ENCODE assay signal across 11 cellular contexts in genomic region chr14:103273847-103274615, GRCh38.
DNase-seq lines count a peak whose midpoint lies in the region; ATAC-seq, FAIRE-seq and TF ChIP-seq lines count a peak whose summit lies in the region.
"Had no signal": no experiment of that assay in that cellular context is flagged by ENCODE, and none has a peak within 500 bp of the region (broad histone marks: within the 10 kb centered on the region; RNA-seq: fewer than 3 reads in every experiment).

No MANE protein-coding gene starts in this region.

- TF ChIP-seq RAD21 in H1 (IDR thresholded peaks at IDR 0.05 in 1 of 2, conservative IDR thresholded peaks at IDR 0.05 in 1 of 2; ENCODE audit: low read depth in 2 of 2, low read length in 2 of 2) = no peak

- no peak overlapping the region for H3K23ac ChIP-seq in H1 (ENCODE audit: insufficient read length)

- no peak for TF ChIP-seq POLR2A in H1 (IDR thresholded peaks at IDR 0.05; ENCODE audit: control extremely low read depth in 1 of 2, low read depth in 2 of 2, low read length in 2 of 2)
- no peak for TF ChIP-seq POLR2A in gastrocnemius medialis (IDR thresholded peaks at IDR 0.05)

- no peak overlapping the region for H2BK15ac ChIP-seq in H1 (ENCODE audit: low read length)

- H4K5ac ChIP-seq in H1 (ENCODE audit: insufficient read length, low read depth, low read length) = no peak overlapping the region

- no peak overlapping the region for H4K91ac ChIP-seq in H1 (replicated peaks; ENCODE audit: insufficient read length, low read length)

- no peaks in the 10 kb centered on the region for H3K4me1 ChIP-seq in GM23338 (ENCODE audit: insufficient read depth)
- H3K4me1 ChIP-seq in H1 (replicated peaks in 1 of 4; ENCODE audit: control insufficient read depth in 3 of 4, insufficient read depth in 4 of 4, low read length in 3 of 4) = no peaks in the 10 kb centered on the region; a peak in 2 of 7 replicates
- peaks cover 19% of the 10 kb centered on the region for H3K4me1 ChIP-seq in lower lobe of right lung
- peaks cover 7 to 14% of the 10 kb centered on the region in 2 donors for H3K4me1 ChIP-seq in gastrocnemius medialis

- no peaks in the 10 kb centered on the region; the same call in 2 of the 3 replicates for H3K4me1 Mint-ChIP-seq in GM23338
- peaks cover 2% of the 10 kb centered on the region for H3K4me1 Mint-ChIP-seq in activated CD8-positive, alpha-beta memory T cell treated with anti-CD3 and anti-CD28 coated beads, Interleukin-2, amount 10 ng/mL, durations not matched to agents 7 days and 5 days

- H3K4me2 ChIP-seq in GM23338 (peak overlapping the region; percentile 84), H1 (ENCODE audit: insufficient read depth in 1 of 2, low read depth in 2 of 2, low read length in 2 of 2) (peak overlapping the region; percentile 6 to 52; a peak in 1 of 4 replicates)

- no peaks in the 10 kb centered on the region for H3K9me2 ChIP-seq in GM23338 (ENCODE audit: insufficient read depth)

- 92% methylated on average over 53 of the region's 72 CpGs; no CpG with 5 or more reads in 1 of the 2 experiments for WGBS in H1 (ENCODE audit: extremely low coverage in 1 of 2, insufficient coverage in 1 of 2, insufficient read length in 1 of 2, insufficient replicate concordance in 2 of 2, low coverage in 1 of 2, low lambda C conversion rate in 2 of 2, missing lambda C conversion rate in 1 of 2), 2 experiments

- peaks cover 12% of the 10 kb centered on the region; the same call in 2 of the 3 replicates for H3K36me3 Mint-ChIP-seq in GM23338 (ENCODE audit: low read depth)
- H3K36me3 Mint-ChIP-seq in activated CD8-positive, alpha-beta memory T cell treated with anti-CD3 and anti-CD28 coated beads, Interleukin-2, amount 10 ng/mL, durations not matched to agents 7 days and 5 days = peaks cover 2% of the 10 kb centered on the region
- H3K36me3 Mint-ChIP-seq: activated naive CD8-positive, alpha-beta T cell had no signal

- FAIRE-seq in H1 (lab: Jason Lieb, UNC) = no peak

- H3K56ac ChIP-seq in H1 (replicated peaks; ENCODE audit: insufficient read length, low read depth, low read length) = no peak overlapping the region

- no peak overlapping the region for H3K14ac ChIP-seq in H1 (ENCODE audit: insufficient read length)

- peak; percentile 53 for ATAC-seq in GM23338
- peak; percentile 33 to 45 for ATAC-seq in lower lobe of right lung
- no peak for ATAC-seq in gastrocnemius medialis
- no peak for ATAC-seq in activated CD8-positive, alpha-beta memory T cell treated with anti-CD3 and anti-CD28 coated beads, Interleukin-2, amount 10 ng/mL, durations not matched to agents 7 days and 5 days
- no peak for ATAC-seq in GM21423 (IDR thresholded peaks at IDR 0.05; ENCODE audit: unreplicated experiment)

- peak overlapping the region; percentile 89 for H2AFZ ChIP-seq in GM23338
- H2AFZ ChIP-seq in H1 (ENCODE audit: low read length) = no peak overlapping the region

- H3K27me3 ChIP-seq in GM23338 (ENCODE audit: insufficient read depth) (peaks cover 73% of the 10 kb centered on the region), H1 (replicated peaks in 1 of 4; ENCODE audit: control insufficient read depth in 3 of 4, extremely low read depth in 1 of 4, insufficient read depth in 3 of 4, low read length in 3 of 4) (peaks cover 0 to 10% (median 6%) of the 10 kb centered on the region in 4 experiments; a peak in 5 of 7 replicates), lower lobe of right lung (ENCODE audit: low read depth) (peaks cover 54% of the 10 kb centered on the region), gastrocnemius medialis (peaks cover 38 to 61% (median 40%) of the 10 kb centered on the region in 3 donors)

- no peaks in the 10 kb centered on the region for H4K20me1 ChIP-seq in GM23338 (replicated peaks; ENCODE audit: insufficient read depth)
- no peaks in the 10 kb centered on the region for H4K20me1 ChIP-seq in H1 (replicated peaks in 1 of 2; ENCODE audit: control insufficient read depth in 1 of 2, insufficient read depth in 2 of 2, low read length in 2 of 2)

- no peak for TF ChIP-seq EP300 in H1 (IDR thresholded peaks at IDR 0.05; ENCODE audit: borderline replicate concordance in 1 of 2, low read depth in 2 of 2, low read length in 2 of 2)

- H3K79me2 ChIP-seq in GM23338 (replicated peaks; ENCODE audit: insufficient read depth) = no peaks in the 10 kb centered on the region
- H3K79me2 ChIP-seq in H1 (ENCODE audit: control insufficient read depth in 1 of 2, insufficient read depth in 2 of 2, low read length in 2 of 2) = no peaks in the 10 kb centered on the region

- H3K27ac Mint-ChIP-seq in GM23338 = no peak overlapping the region
- no peak overlapping the region for H3K27ac Mint-ChIP-seq in activated CD8-positive, alpha-beta memory T cell treated with anti-CD3 and anti-CD28 coated beads, Interleukin-2, amount 10 ng/mL, durations not matched to agents 7 days and 5 days
- H3K27ac Mint-ChIP-seq: activated naive CD8-positive, alpha-beta T cell had no signal

- H3K27ac ChIP-seq in GM23338 (ENCODE audit: low read depth) (no peak overlapping the region), H1 (ENCODE audit: low read depth, low read length) (no peak overlapping the region), lower lobe of right lung (no peak overlapping the region), gastrocnemius medialis (no peak overlapping the region)

- peaks cover 50% of the 10 kb centered on the region for H3K27me3 Mint-ChIP-seq in GM23338 (ENCODE audit: insufficient read depth, low read depth, poor library complexity)
- peaks cover 66% of the 10 kb centered on the region for H3K27me3 Mint-ChIP-seq in activated CD8-positive, alpha-beta memory T cell treated with anti-CD3 and anti-CD28 coated beads, Interleukin-2, amount 10 ng/mL, durations not matched to agents 7 days and 5 days

- no peak overlapping the region for H2BK120ac ChIP-seq in H1 (replicated peaks; ENCODE audit: low read depth, low read length)

- H3K9me3 ChIP-seq in H1 (ENCODE audit: insufficient read depth in 2 of 2, low read depth in 1 of 2, low read length in 1 of 2) = no peaks in the 10 kb centered on the region; a peak in 1 of 4 replicates
- H3K9me3 ChIP-seq in lower lobe of right lung = no peaks in the 10 kb centered on the region
- H3K9me3 ChIP-seq in gastrocnemius medialis = no peaks in the 10 kb centered on the region

- DNase-seq in GM23338 (ENCODE audit: low spot score) = peak; percentile 39
- DNase-seq in H1 (ENCODE audit: low read depth in 1 of 2, low spot score in 2 of 2) = peak in 1 of 2 experiments; percentile 49
- DNase-seq in lower lobe of right lung = no peak
- DNase-seq in gastrocnemius medialis = no peak
- no peak for DNase-seq in amniotic stem cell (lab: John Stamatoyannopoulos, UW)
- DNase-seq in DMS 273 (lab: John Stamatoyannopoulos, UW; ENCODE audit: unreplicated experiment) = no peak
- no peak for DNase-seq in activated CD8-positive, alpha-beta memory T cell treated with anti-CD3 and anti-CD28 coated beads, Interleukin-2, amount 10 ng/mL, durations not matched to agents 7 days and 5 days
- DNase-seq: Calu3, NCI-H1092 had no signal

- H2BK5ac ChIP-seq in H1 (ENCODE audit: low read depth, low read length) = no peak overlapping the region

- H3K9me3 Mint-ChIP-seq in GM23338 = peaks cover 31% of the 10 kb centered on the region
- H3K9me3 Mint-ChIP-seq in activated CD8-positive, alpha-beta memory T cell treated with anti-CD3 and anti-CD28 coated beads, Interleukin-2, amount 10 ng/mL, durations not matched to agents 7 days and 5 days (ENCODE audit: low read depth) = no peaks in the 10 kb centered on the region

- H3K36me3 ChIP-seq in GM23338 (ENCODE audit: insufficient read depth) (peaks cover 4% of the 10 kb centered on the region; the same call in 1 of the 2 replicates), H1 (ENCODE audit: control insufficient read depth in 2 of 4, insufficient read depth in 4 of 4, low read length in 3 of 4) (no peaks in the 10 kb centered on the region), lower lobe of right lung (no peaks in the 10 kb centered on the region), gastrocnemius medialis (no peaks in the 10 kb centered on the region)

- no peak overlapping the region for H3K4ac ChIP-seq in H1 (replicated peaks; ENCODE audit: insufficient read length, low read depth, low read length)

- H2BK12ac ChIP-seq in H1 (ENCODE audit: low read depth, low read length) = no peak overlapping the region; the same call in 1 of the 2 replicates

- no peaks in the 10 kb centered on the region for H3K79me1 ChIP-seq in H1 (ENCODE audit: low read depth, low read length)

- CTCF ChIA-PET in H1 (lab: Charles Lee; ENCODE audit: partially characterized antibody) = interaction anchor here (1.0 to 1.1 kb wide), 3 partner anchors 8 to 203 kb away, joined by 3 read pairs; no protein-coding TSS in a partner anchor
- CTCF ChIA-PET in activated CD8-positive, alpha-beta memory T cell treated with anti-CD3 and anti-CD28 coated beads, Interleukin-2, amount 10 ng/mL, durations not matched to agents 7 days and 5 days (lab: Charles Lee) = no interaction called here

- in situ Hi-C loops in gastrocnemius medialis (cut with MboI; ENCODE audit: low sequenced_read_pairs in 4 of 4) = no loop called here

- peak overlapping the region; percentile 57; the same call in 2 of the 3 replicates for H3K4me3 Mint-ChIP-seq in GM23338
- no peak overlapping the region for H3K4me3 Mint-ChIP-seq in activated CD8-positive, alpha-beta memory T cell treated with anti-CD3 and anti-CD28 coated beads, Interleukin-2, amount 10 ng/mL, durations not matched to agents 7 days and 5 days
- H3K4me3 Mint-ChIP-seq: activated naive CD8-positive, alpha-beta T cell had no signal

- POLR2A ChIA-PET in H1 (lab: Charles Lee; ENCODE audit: partially characterized antibody) = interaction anchor here (1.2 to 1.8 kb wide), 4 partner anchors 24 to 69 kb away, joined by 3 to 7 read pairs (median 4); no protein-coding TSS in a partner anchor

- no peak overlapping the region for H3K9ac ChIP-seq in H1 (replicated peaks in 1 of 4; ENCODE audit: extremely low read depth in 1 of 4, low read depth in 3 of 4, low read length in 3 of 4)

- TF ChIP-seq CTCF in GM23338 (conservative IDR thresholded peaks at IDR 0.05; ENCODE audit: low read depth in 2 of 2) = peak in 1 of 2 experiments; percentile 32; a peak in 2 of 4 replicates
- no peak for TF ChIP-seq CTCF in H1 (IDR thresholded peaks at IDR 0.05; ENCODE audit: control extremely low read depth in 1 of 3, insufficient read depth in 1 of 3, low read depth in 1 of 3, low read length in 3 of 3)
- TF ChIP-seq CTCF in lower lobe of right lung (IDR thresholded peaks at IDR 0.05) = no peak
- no peak for TF ChIP-seq CTCF in gastrocnemius medialis (IDR thresholded peaks at IDR 0.05 in 4 of 5, conservative IDR thresholded peaks at IDR 0.05 in 1 of 5)

- H3K4me3 ChIP-seq in GM23338 = peak overlapping the region; percentile 58
- no peak overlapping the region; a peak in 1 of 8 replicates for H3K4me3 ChIP-seq in H1 (ENCODE audit: extremely low read depth in 1 of 4, insufficient read depth in 2 of 4, low read depth in 3 of 4, low read length in 4 of 4)
- peak overlapping the region; percentile 46 for H3K4me3 ChIP-seq in lower lobe of right lung
- peak overlapping the region; percentile 31 to 51 (median 40) for H3K4me3 ChIP-seq in gastrocnemius medialis

- no peak overlapping the region for H3K18ac ChIP-seq in H1 (ENCODE audit: extremely low read depth, low read length)

- intact Hi-C loops in lower lobe of right lung (cut with DNase I) = no loop called here
- intact Hi-C loops in gastrocnemius medialis (cut with DNase I; ENCODE audit: low total_unique reads) = no loop called here

- H3F3A ChIP-seq in GM23338 (replicated peaks; ENCODE audit: low read depth) = 0 out of 2 replicates have a peak, but pooled peaks cover 6% of the 10 kb centered on the region

- peaks cover 3% of the 10 kb centered on the region; the same call in 1 of the 2 replicates for H3K23me2 ChIP-seq in H1 (ENCODE audit: low read depth, low read length)

- H2BK20ac ChIP-seq in H1 (ENCODE audit: low read length) = no peak overlapping the region

- no peak overlapping the region for H2AK5ac ChIP-seq in H1 (ENCODE audit: low read depth, low read length)

- peak overlapping the region; percentile 51 for H4K8ac ChIP-seq in H1 (ENCODE audit: extremely low read depth, insufficient read depth, low read length)

Comparison
In these comparisons a context has a peak if more than half of its experiments do, and no peak if none do; other contexts are left out.
1. ATAC-seq: peak in GM23338 (single experiment) and lower lobe of right lung (2 of 2); none in gastrocnemius medialis (0 of 2), activated CD8-positive, alpha-beta memory T cell treated with anti-CD3 and anti-CD28 coated beads, Interleukin-2, amount 10 ng/mL, durations not matched to agents 7 days and 5 days (single experiment) and GM21423 (single experiment).
2. H3K4me3 ChIP-seq: peak in GM23338 (single experiment), lower lobe of right lung (single experiment) and gastrocnemius medialis (4 of 4); none in H1 (0 of 4).